In the genomic region with DNA sequence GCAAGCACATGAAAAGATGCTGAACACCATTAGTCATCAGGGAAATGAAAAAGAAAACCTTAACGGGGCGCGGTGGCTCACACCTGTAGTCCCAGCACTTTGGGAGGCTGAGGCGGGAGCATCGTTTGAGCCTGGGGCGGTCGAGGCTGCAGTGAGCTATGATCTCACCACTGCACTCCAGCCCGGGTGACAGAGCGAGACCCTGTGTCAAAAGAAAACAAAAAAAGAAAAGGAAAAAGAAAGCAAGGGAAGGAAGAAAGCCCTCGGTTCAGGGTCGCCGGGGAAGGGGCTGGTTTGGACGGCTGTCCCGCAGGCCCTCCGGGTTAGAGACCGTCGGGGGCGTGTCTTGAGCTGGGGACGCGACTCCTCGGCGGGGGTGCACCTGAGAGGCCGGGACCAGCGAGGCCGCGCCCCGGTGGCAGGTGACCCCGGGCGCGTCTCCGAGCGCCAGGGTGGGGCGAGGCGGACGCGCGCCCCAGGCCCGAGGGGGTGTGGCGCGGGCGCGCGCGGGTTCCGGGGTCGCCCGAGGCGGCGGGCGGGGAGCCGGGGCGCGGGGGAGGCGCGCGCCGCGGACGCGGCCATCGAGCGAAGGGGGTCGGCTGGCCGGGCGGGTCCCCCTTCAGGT, we compare ENCODE assay signal across 8 cellular contexts. TPM values are rescaled to one million over a fixed set of nuclear protein-coding genes. Genes with fewer than 3 reads are reported as not detected.
DNase-seq lines count a peak whose midpoint lies in the region; ATAC-seq and TF ChIP-seq lines count a peak whose summit lies in the region.

No MANE protein-coding gene starts in this region.

- H3K4me2 ChIP-seq in BLaER1 treated with 17β-estradiol and CSF1 and Interleukin-3, amounts not matched to agents 10 nM and 100 nM = peak overlapping the region; percentile 46 to 92 (median 75)

- peaks cover 0 to 38% (median 9%) of the 10 kb centered on the region in 5 experiments for H3K9me3 Mint-ChIP-seq in brain

- peaks cover 25% of the 10 kb centered on the region for H3K36me3 Mint-ChIP-seq in brain

- H3K9me3 ChIP-seq in BLaER1 treated with 17β-estradiol and CSF1 and Interleukin-3, amounts not matched to agents 10 nM and 100 nM (replicated peaks in 1 of 11) = peaks cover 0 to 48% (median 14%) of the 10 kb centered on the region in 11 experiments; a peak in 13 of 22 replicates
- no peaks in the 10 kb centered on the region for H3K9me3 ChIP-seq in SJCRH30 (replicated peaks)

- H3K4me3 ChIP-seq in BLaER1 treated with 17β-estradiol and CSF1 and Interleukin-3, amounts not matched to agents 10 nM and 100 nM = peak overlapping the region; percentile 78 to 87 (median 83)
- H3K4me3 ChIP-seq in SJCRH30 = peak overlapping the region; percentile 77

- H3K36me3 ChIP-seq in BLaER1 treated with 17β-estradiol and CSF1 and Interleukin-3, amounts not matched to agents 10 nM and 100 nM = peaks cover 15 to 32% (median 23%) of the 10 kb centered on the region in 11 experiments; a peak in 20 of 22 replicates
- H3K36me3 ChIP-seq in SJCRH30 = no peaks in the 10 kb centered on the region

- peaks cover 18% of the 10 kb centered on the region for H3K4me1 Mint-ChIP-seq in brain

- ATAC-seq in GM19324 (IDR thresholded peaks at IDR 0.05; ENCODE audit: low FRiP score, unreplicated experiment) = peak; percentile 50
- ATAC-seq in HG03520 (IDR thresholded peaks at IDR 0.05; ENCODE audit: unreplicated experiment) = peak; percentile 57

- peaks cover 33 to 47% (median 36%) of the 10 kb centered on the region in 11 experiments; a peak in 21 of 22 replicates for H4K20me1 ChIP-seq in BLaER1 treated with 17β-estradiol and CSF1 and Interleukin-3, amounts not matched to agents 10 nM and 100 nM

- peaks cover 3% of the 10 kb centered on the region for H3K27me3 Mint-ChIP-seq in brain

- H3K4me1 ChIP-seq in BLaER1 treated with 17β-estradiol and CSF1 and Interleukin-3, amounts not matched to agents 10 nM and 100 nM = peaks cover 12 to 22% (median 14%) of the 10 kb centered on the region in 10 experiments; a peak in 19 of 20 replicates
- no peaks in the 10 kb centered on the region for H3K4me1 ChIP-seq in SJCRH30

- H3K4me3 Mint-ChIP-seq in brain = peak overlapping the region; percentile 85 to 95 (median 92)

- TF ChIP-seq CTCF in brain (conservative IDR thresholded peaks at IDR 0.05) = no peak

- H3K27ac Mint-ChIP-seq in brain = peak overlapping the region; percentile 94 to 97 (median 96)

- peak overlapping the region; percentile 85 to 95 (median 91) for H3K27ac ChIP-seq in BLaER1 treated with 17β-estradiol and CSF1 and Interleukin-3, amounts not matched to agents 10 nM and 100 nM
- H3K27ac ChIP-seq in SJCRH30 (no peak overlapping the region), layer of hippocampus (ENCODE audit: low read depth, low read length) (peak overlapping the region; percentile 81)

- DNase-seq in SJCRH30 = peak; percentile 26 to 33
- DNase-seq in stimulated activated CD4-positive, alpha-beta T cell treated with anti-CD3 and anti-CD28 coated beads, TNF-alpha, amount 100 ng/mL, for 4 hours (ENCODE audit: low read depth in 3 of 3) = peak in 2 of 3 experiments; percentile 19 to 23
- DNase-seq in hippocampal formation (lab: John Stamatoyannopoulos, UW) = no peak

- peaks cover 6 to 41% (median 21%) of the 10 kb centered on the region in 11 experiments; a peak in 16 of 22 replicates for H3K27me3 ChIP-seq in BLaER1 treated with 17β-estradiol and CSF1 and Interleukin-3, amounts not matched to agents 10 nM and 100 nM
- H3K27me3 ChIP-seq in SJCRH30 (no peaks in the 10 kb centered on the region), layer of hippocampus (ENCODE audit: control insufficient read depth, insufficient read depth, low read length) (no peaks in the 10 kb centered on the region)

- H3K9ac ChIP-seq in BLaER1 treated with 17β-estradiol and CSF1 and Interleukin-3, amounts not matched to agents 10 nM and 100 nM = peak overlapping the region; percentile 86 to 96 (median 92)

RNA-seq across cellular contexts. Expression of a gene that starts 0.5 kb away (rescaled TPM):
- total RNA-seq in SJCRH30 (2014; rRNA removed; shearing (Covaris generic)) = 2.3 and 12.8 TPM in 2 replicates
- polyA plus RNA-seq in brain (ENCODE audit: insufficient read depth, low read depth, low replicate concordance) = 77.4 TPM

RNA-seq across cellular contexts. Expression of a gene that starts 13.7 kb away (rescaled TPM):
- total RNA-seq in SJCRH30 (2014; rRNA removed; shearing (Covaris generic)) = 44.2 and 48.7 TPM in 2 replicates
- polyA plus RNA-seq in brain (ENCODE audit: insufficient read depth, low read depth, low replicate concordance) = 125 TPM

RNA-seq across cellular contexts. Expression of a gene that starts 20.6 kb away (rescaled TPM):
- total RNA-seq in SJCRH30 (2014; rRNA removed; shearing (Covaris generic)) = 66.8 and 75.8 TPM in 2 replicates
- polyA plus RNA-seq in brain (ENCODE audit: insufficient read depth, low read depth, low replicate concordance) = 830 TPM

RNA-seq across cellular contexts. Expression of a gene that starts 21.5 kb away (rescaled TPM):
- total RNA-seq in SJCRH30 (2014; rRNA removed; shearing (Covaris generic)) = 20.6 and 21.0 TPM in 2 replicates
- polyA plus RNA-seq in brain (ENCODE audit: insufficient read depth, low read depth, low replicate concordance) = 63.1 TPM

RNA-seq across cellular contexts. Expression of a gene that starts 28.8 kb away (rescaled TPM):
- 39.4 and 40.8 TPM in 2 replicates for total RNA-seq in SJCRH30 (2014; rRNA removed; shearing (Covaris generic))
- polyA plus RNA-seq in brain (ENCODE audit: insufficient read depth, low read depth, low replicate concordance) = 70.4 TPM

Comparison
In these comparisons a context has a peak if more than half of its experiments do, and no peak if none do; other contexts are left out.
1. DNase-seq: peak in SJCRH30 (2 of 2) and stimulated activated CD4-positive, alpha-beta T cell treated with anti-CD3 and anti-CD28 coated beads, TNF-alpha, amount 100 ng/mL, for 4 hours (2 of 3); none in hippocampal formation (0 of 2).